Comparison of ENCODE assay signal across 27 cellular contexts in the genomic region with DNA sequence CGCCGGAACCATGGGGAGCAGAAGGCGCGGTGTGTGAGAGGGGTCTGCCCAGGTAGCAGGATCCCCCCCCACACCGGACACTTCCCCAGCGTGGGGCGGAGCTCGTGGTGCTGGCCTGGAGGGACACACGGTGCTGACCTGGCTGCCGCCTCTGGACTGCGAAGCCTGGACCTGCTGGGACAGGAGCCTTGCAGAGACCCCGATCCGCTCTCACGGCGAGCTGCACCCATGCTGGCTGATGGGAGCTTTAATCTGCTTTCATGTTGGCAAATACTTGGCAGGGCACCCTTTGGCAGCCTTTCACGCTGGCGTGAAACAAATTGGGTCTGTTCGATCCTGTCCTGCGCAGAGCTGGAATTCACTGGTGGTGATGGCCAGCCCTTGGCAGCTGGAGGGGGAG. TPM values are rescaled to one million over a fixed set of nuclear protein-coding genes. Genes with fewer than 3 reads are reported as not detected.
DNase-seq lines count a peak whose midpoint lies in the region; ATAC-seq and TF ChIP-seq lines count a peak whose summit lies in the region.
"Had no signal": no experiment of that assay in that cellular context is flagged by ENCODE, and none has a peak within 500 bp of the region (broad histone marks: within the 10 kb centered on the region; RNA-seq: fewer than 3 reads in every experiment).

No MANE protein-coding gene starts in this region.

- TF ChIP-seq EP300 in sigmoid colon (IDR thresholded peaks at IDR 0.05): no peak

- TF ChIP-seq CTCF in sigmoid colon (IDR thresholded peaks at IDR 0.05) (no peak), A673 (conservative IDR thresholded peaks at IDR 0.05; ENCODE audit: low read depth, low read length) (no peak)

- TF ChIP-seq POLR2A in sigmoid colon (IDR thresholded peaks at IDR 0.05): no peak

- POLR2A ChIA-PET in A673 (lab: Charles Lee; ENCODE audit: low non-redundant PET): no interaction called here

- H3K9me3 ChIP-seq in sigmoid colon: no peaks in the 10 kb centered on the region
- H3K9me3 ChIP-seq in A673 (ENCODE audit: low read depth, low read length, poor library complexity, severe bottlenecking): no peaks in the 10 kb centered on the region
- H3K9me3 ChIP-seq: heart right ventricle, pancreas had no signal

- WGBS in sigmoid colon, 2 donors: 86 to 89% methylated on average over 19 of the region's 19 CpGs

- no TSS peak for BruUV-seq in A673 (replicated peaks; lab: Mats Ljungman, UMichigan)

- H3K27me3 ChIP-seq in sigmoid colon: peaks cover 0 to 7% (median 6%) of the 10 kb centered on the region in 3 donors
- H3K27me3 ChIP-seq in A673 (replicated peaks; ENCODE audit: insufficient read depth, low read depth, low read length, poor library complexity): no peaks in the 10 kb centered on the region
- H3K27me3 ChIP-seq: pancreas had no signal

- intact Hi-C loops in sigmoid colon (cut with DNase I) (no loop called here), A673 (cut with micrococcal nuclease; ENCODE audit: unreplicated experiment) (no loop called here)

- CTCF ChIA-PET in A673 (lab: Charles Lee): interaction anchor here (0.6 kb wide), 1 partner anchor 9 kb away, joined by 9 read pairs; no protein-coding TSS in a partner anchor

- DNase-seq in NCI-H1694 (lab: John Stamatoyannopoulos, UW) (peak; percentile 31), NCI-H1694 treated with DMSO at 0.1 percent for 48 hours (lab: John Stamatoyannopoulos, UW) (no peak), caudate nucleus (lab: John Stamatoyannopoulos, UW) (peak in 33 of 61 donors; percentile 4 to 62 (median 21)), left lobe of liver (ENCODE audit: low spot score) (peak; percentile 89), sigmoid colon (peak; percentile 63), A673 (ENCODE audit: low spot score) (no peak), DMS 273 (lab: John Stamatoyannopoulos, UW; ENCODE audit: unreplicated experiment) (no peak)
- DNase-seq: activated CD4-positive, alpha-beta T cell treated with anti-CD3 and anti-CD28 coated beads, Interleukin-2, amount 10 ng/mL, durations not matched to agents 24 days and 14 days; activated CD8-positive, alpha-beta memory T cell treated with anti-CD3 and anti-CD28 coated beads for 24 hours; activated naive CD4-positive, alpha-beta T cell treated with anti-CD3 and anti-CD28 coated beads, Interleukin-2, amount 50 U/mL, for 16 hours; activated T-cell treated with anti-CD3 and anti-CD28 coated beads for 4 hours; Calu3; CD4-positive, CD25-positive, alpha-beta regulatory T cell; GM23248; NCI-H1048; NCI-H187; NCI-H2171; stimulated activated CD4-positive, alpha-beta T cell treated with anti-CD3 and anti-CD28 coated beads, Interleukin-4, amount 100 ng/mL, for 4 hours; T-cell; trophoblast cell had no signal

- H3K4me3 ChIP-seq in sigmoid colon (no peak overlapping the region), A673 (ENCODE audit: low read depth, low read length, poor library complexity, severe bottlenecking) (no peak overlapping the region)
- H3K4me3 ChIP-seq: cardiac muscle cell, GM23248, heart right ventricle, pancreas had no signal

- no peaks in the 10 kb centered on the region for H3K36me3 ChIP-seq in sigmoid colon
- H3K36me3 ChIP-seq in A673 (ENCODE audit: insufficient read depth, low read length, poor library complexity, severe bottlenecking): peaks cover 2% of the 10 kb centered on the region
- H3K36me3 ChIP-seq: cardiac muscle cell, heart right ventricle, pancreas had no signal

- H3K27ac ChIP-seq in caudate nucleus (ENCODE audit: low read depth, low read length): no peak overlapping the region
- H3K27ac ChIP-seq in sigmoid colon: no peak overlapping the region
- H3K27ac ChIP-seq in A673 (ENCODE audit: low read depth, low read length, poor library complexity, severe bottlenecking): no peak overlapping the region
- H3K27ac ChIP-seq: 22Rv1, cardiac muscle cell, GM23248, heart right ventricle, pancreas had no signal

- H3K4me1 ChIP-seq in sigmoid colon (no peaks in the 10 kb centered on the region), A673 (ENCODE audit: insufficient read depth, low read length, poor library complexity, severe bottlenecking) (peaks cover 18% of the 10 kb centered on the region)

- peak; percentile 85 for ATAC-seq in left lobe of liver
- ATAC-seq in HG03025 (IDR thresholded peaks at IDR 0.05; ENCODE audit: low FRiP score, unreplicated experiment): no peak
- ATAC-seq: esophagus mucosa, T-cell had no signal

RNA-seq across cellular contexts. Expression of gene NKD2, which starts 7.4 kb away (rescaled TPM):
- total RNA-seq in left lobe of liver: 1.6 TPM
- total RNA-seq in sigmoid colon: 1 to 10 TPM in 3 of 4 donors, under 1 TPM in 1; 0.71 to 4.4 (median 2.0) TPM
- polyA plus RNA-seq in sigmoid colon: 1 to 10 TPM in 2 of 3 donors, under 1 TPM in 1; 0.60 to 4.0 (median 1.8) TPM
- 22.9 and 23.5 TPM in 2 replicates for total RNA-seq in A673 (2021)
- total RNA-seq: CD4-positive, CD25-positive, alpha-beta regulatory T cell; GM23248; HT1080 had no signal
- polyA plus RNA-seq: CD4-positive, CD25-positive, alpha-beta regulatory T cell; GM23248 had no signal

Comparison
In these comparisons a context has a peak if more than half of its experiments do, and no peak if none do; other contexts are left out.
1. DNase-seq: peak in NCI-H1694 (single experiment), caudate nucleus (33 of 61), left lobe of liver (single experiment) and sigmoid colon (single experiment); none in NCI-H1694 treated with DMSO at 0.1 percent for 48 hours (single experiment), A673 (single experiment) and DMS 273 (single experiment).